In genomic region chr4:104489731-104490095, GRCh38 we compare ENCODE assay signal across 10 cellular contexts. TPM values are rescaled to one million over a fixed set of nuclear protein-coding genes. Genes with fewer than 3 reads are reported as not detected.
DNase-seq lines count a peak whose midpoint lies in the region; ATAC-seq and TF ChIP-seq lines count a peak whose summit lies in the region.
"Had no signal": no experiment of that assay in that cellular context is flagged by ENCODE, and none has a peak within 500 bp of the region (broad histone marks: within the 10 kb centered on the region; RNA-seq: fewer than 3 reads in every experiment).

No MANE protein-coding gene starts in this region.

- no peak for TF ChIP-seq CTCF in GM23338 (conservative IDR thresholded peaks at IDR 0.05; ENCODE audit: low read depth in 2 of 2)
- no peak for TF ChIP-seq CTCF in neural crest cell (conservative IDR thresholded peaks at IDR 0.05)

- H4K20me1 ChIP-seq in GM23338 (replicated peaks; ENCODE audit: insufficient read depth), result no peaks in the 10 kb centered on the region

- H3K79me2 ChIP-seq in GM23338 (replicated peaks; ENCODE audit: insufficient read depth), result no peaks in the 10 kb centered on the region

- H3K27ac Mint-ChIP-seq in GM23338 (no peak overlapping the region), neural crest cell (ENCODE audit: unreplicated experiment) (no peak overlapping the region)
- H3K27ac Mint-ChIP-seq: T-helper 2 cell treated with Interferon-gamma antibody and Interleukin-4, amounts not matched to agents 5 μg/mL and 100 μg/mL, for 36 hours had no signal

- no peaks in the 10 kb centered on the region for H3K9me2 ChIP-seq in GM23338 (ENCODE audit: insufficient read depth)

- peaks cover 13% of the 10 kb centered on the region; the same call in 1 of the 2 replicates for H3F3A ChIP-seq in GM23338 (replicated peaks; ENCODE audit: low read depth)

- peak overlapping the region; percentile 79 for H3K4me3 ChIP-seq in GM23338
- H3K4me3 ChIP-seq: K562 had no signal

- no peaks in the 10 kb centered on the region for H3K36me3 ChIP-seq in GM23338 (ENCODE audit: insufficient read depth)

- DNase-seq in GM23338 (ENCODE audit: low spot score) (no peak), neural crest cell (ENCODE audit: low read depth, low spot score) (no peak), LoVo (ENCODE audit: low spot score) (no peak), nucleus accumbens (lab: John Stamatoyannopoulos, UW) (no peak), GM03348 (ENCODE audit: low spot score) (no peak)
- DNase-seq in activated naive CD4-positive, alpha-beta T cell treated with Interleukin-2 at 50 U/mL for 16 hours, result no peak

- H3K27me3 Mint-ChIP-seq in GM23338 (ENCODE audit: insufficient read depth, low read depth, poor library complexity) (peaks cover 24% of the 10 kb centered on the region), neural crest cell (ENCODE audit: low read depth) (no peaks in the 10 kb centered on the region)

- H3K4me2 ChIP-seq in GM23338, result peak overlapping the region; percentile 92

- no peak overlapping the region for H2AFZ ChIP-seq in GM23338

- no peaks in the 10 kb centered on the region for H3K36me3 Mint-ChIP-seq in GM23338 (ENCODE audit: low read depth)
- H3K36me3 Mint-ChIP-seq in neural crest cell (ENCODE audit: low read depth), result peaks cover 3% of the 10 kb centered on the region

- peaks cover 33% of the 10 kb centered on the region for H3K27me3 ChIP-seq in GM23338 (ENCODE audit: insufficient read depth)

- ATAC-seq in GM18519 (IDR thresholded peaks at IDR 0.05; ENCODE audit: low FRiP score, unreplicated experiment), result peak; percentile 31
- ATAC-seq in GM23338, result no peak
- peak; percentile 34 for ATAC-seq in HG03565 (IDR thresholded peaks at IDR 0.05; ENCODE audit: unreplicated experiment)

- H3K4me1 Mint-ChIP-seq in GM23338, result peaks cover 68% of the 10 kb centered on the region
- peaks cover 71% of the 10 kb centered on the region for H3K4me1 Mint-ChIP-seq in neural crest cell

- H3K27ac ChIP-seq in GM23338 (ENCODE audit: low read depth), result no peak overlapping the region

- peaks cover 44% of the 10 kb centered on the region for H3K4me1 ChIP-seq in GM23338 (ENCODE audit: insufficient read depth)

- peak overlapping the region; percentile 91 for H3K4me3 Mint-ChIP-seq in GM23338
- peak overlapping the region; percentile 96 for H3K4me3 Mint-ChIP-seq in neural crest cell

- H3K9me3 Mint-ChIP-seq in GM23338 (no peaks in the 10 kb centered on the region), neural crest cell (no peaks in the 10 kb centered on the region)
- H3K9me3 Mint-ChIP-seq: T-helper 2 cell treated with Interferon-gamma antibody and Interleukin-4, amounts not matched to agents 5 μg/mL and 100 μg/mL, for 36 hours had no signal

TF ChIP-seq in GM23338, 12 proteins besides CTCF, POLR2A, EP300 and RAD21:
- TF ChIP-seq STAT1 (IDR thresholded peaks at IDR 0.05; ENCODE audit: unreplicated experiment), result no peak
- TF ChIP-seq CREB1 (CRISPR knock-in tag; IDR thresholded peaks at IDR 0.05; ENCODE audit: low read depth), result no peak

RNA-seq across cellular contexts. Expression of gene CXXC4, which starts 5.0 kb away (rescaled TPM):
- 3.0 and 3.9 TPM in 2 replicates for total RNA-seq in GM23338 (2014; rRNA removed; shearing (Covaris generic))
- polyA plus RNA-seq in GM23338 (2016; fragmentation: Nextera tagmentation; extraction: Ambion mirVana), result 1.6 and 4.3 TPM in 2 replicates
- 18.9 and 20.3 TPM in 2 replicates for total RNA-seq in neural crest cell
- total RNA-seq: K562 had no signal
- polyA plus RNA-seq: K562 had no signal
